1 cellular context compared by ENCODE assay signal in the genomic region with DNA sequence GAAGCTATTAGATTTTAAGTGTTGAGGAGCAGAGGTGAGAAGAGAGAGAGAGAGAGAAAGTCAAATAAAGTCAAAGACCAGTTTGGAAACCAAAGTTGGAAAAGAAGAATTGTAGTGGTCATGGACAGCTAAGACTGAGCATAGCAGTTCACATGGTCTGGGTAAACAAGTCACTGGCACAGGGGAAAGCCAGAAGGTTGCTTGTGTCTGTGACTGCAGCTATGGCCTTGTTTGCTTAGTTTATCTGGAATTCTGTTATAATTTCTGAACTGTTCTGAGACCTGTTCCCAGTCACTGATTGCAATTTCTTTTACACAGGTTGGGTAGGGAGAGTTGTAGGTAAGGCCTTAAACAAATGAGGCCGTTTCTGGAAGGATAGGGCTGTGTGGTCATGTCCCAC.
A peak's percentile ranks its signal among the peaks of the same experiment; 100 is the strongest.
TF ChIP-seq lines count a peak whose summit lies in the region.

No MANE protein-coding gene starts in this region.

TF ChIP-seq in liver, 16 proteins besides CTCF, POLR2A, EP300 and RAD21 (continued from another document):
- TF ChIP-seq, protein P1, sequence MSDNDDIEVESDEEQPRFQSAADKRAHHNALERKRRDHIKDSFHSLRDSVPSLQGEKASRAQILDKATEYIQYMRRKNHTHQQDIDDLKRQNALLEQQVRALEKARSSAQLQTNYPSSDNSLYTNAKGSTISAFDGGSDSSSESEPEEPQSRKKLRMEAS (IDR thresholded peaks at IDR 0.05): no peak
- TF ChIP-seq GABPA (IDR thresholded peaks at IDR 0.05 in 1 of 2, conservative IDR thresholded peaks at IDR 0.05 in 1 of 2) (no peak), HNF4G (IDR thresholded peaks at IDR 0.05) (no peak), FOXA2 (IDR thresholded peaks at IDR 0.05) (peak; percentile 52), YY1 (IDR thresholded peaks at IDR 0.05) (no peak), RXRA (IDR thresholded peaks at IDR 0.05) (peak in 1 of 2 donors; percentile 12), HNF4A (conservative IDR thresholded peaks at IDR 0.05) (peak in 1 of 2 donors; percentile 7), SP1 (IDR thresholded peaks at IDR 0.05) (no peak), TAF1 (conservative IDR thresholded peaks at IDR 0.05) (no peak), EGR1 (IDR thresholded peaks at IDR 0.05; ENCODE audit: low read depth in 2 of 2) (no peak), NR2F2 (IDR thresholded peaks at IDR 0.05) (no peak), FOXA1 (IDR thresholded peaks at IDR 0.05) (no peak)
- TF ChIP-seq, protein P2, sequence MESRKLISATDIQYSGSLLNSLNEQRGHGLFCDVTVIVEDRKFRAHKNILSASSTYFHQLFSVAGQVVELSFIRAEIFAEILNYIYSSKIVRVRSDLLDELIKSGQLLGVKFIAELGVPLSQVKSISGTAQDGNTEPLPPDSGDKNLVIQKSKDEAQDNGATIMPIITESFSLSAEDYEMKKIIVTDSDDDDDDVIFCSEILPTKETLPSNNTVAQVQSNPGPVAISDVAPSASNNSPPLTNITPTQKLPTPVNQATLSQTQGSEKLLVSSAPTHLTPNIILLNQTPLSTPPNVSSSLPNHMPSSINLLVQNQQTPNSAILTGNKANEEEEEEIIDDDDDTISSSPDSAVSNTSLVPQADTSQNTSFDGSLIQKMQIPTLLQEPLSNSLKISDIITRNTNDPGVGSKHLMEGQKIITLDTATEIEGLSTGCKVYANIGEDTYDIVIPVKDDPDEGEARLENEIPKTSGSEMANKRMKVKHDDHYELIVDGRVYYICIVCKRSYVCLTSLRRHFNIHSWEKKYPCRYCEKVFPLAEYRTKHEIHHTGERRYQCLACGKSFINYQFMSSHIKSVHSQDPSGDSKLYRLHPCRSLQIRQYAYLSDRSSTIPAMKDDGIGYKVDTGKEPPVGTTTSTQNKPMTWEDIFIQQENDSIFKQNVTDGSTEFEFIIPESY (IDR thresholded peaks at IDR 0.05): no peak
- TF ChIP-seq, protein P3, sequence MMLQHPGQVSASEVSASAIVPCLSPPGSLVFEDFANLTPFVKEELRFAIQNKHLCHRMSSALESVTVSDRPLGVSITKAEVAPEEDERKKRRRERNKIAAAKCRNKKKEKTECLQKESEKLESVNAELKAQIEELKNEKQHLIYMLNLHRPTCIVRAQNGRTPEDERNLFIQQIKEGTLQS (IDR thresholded peaks at IDR 0.05): no peak
- TF ChIP-seq, protein P4, sequence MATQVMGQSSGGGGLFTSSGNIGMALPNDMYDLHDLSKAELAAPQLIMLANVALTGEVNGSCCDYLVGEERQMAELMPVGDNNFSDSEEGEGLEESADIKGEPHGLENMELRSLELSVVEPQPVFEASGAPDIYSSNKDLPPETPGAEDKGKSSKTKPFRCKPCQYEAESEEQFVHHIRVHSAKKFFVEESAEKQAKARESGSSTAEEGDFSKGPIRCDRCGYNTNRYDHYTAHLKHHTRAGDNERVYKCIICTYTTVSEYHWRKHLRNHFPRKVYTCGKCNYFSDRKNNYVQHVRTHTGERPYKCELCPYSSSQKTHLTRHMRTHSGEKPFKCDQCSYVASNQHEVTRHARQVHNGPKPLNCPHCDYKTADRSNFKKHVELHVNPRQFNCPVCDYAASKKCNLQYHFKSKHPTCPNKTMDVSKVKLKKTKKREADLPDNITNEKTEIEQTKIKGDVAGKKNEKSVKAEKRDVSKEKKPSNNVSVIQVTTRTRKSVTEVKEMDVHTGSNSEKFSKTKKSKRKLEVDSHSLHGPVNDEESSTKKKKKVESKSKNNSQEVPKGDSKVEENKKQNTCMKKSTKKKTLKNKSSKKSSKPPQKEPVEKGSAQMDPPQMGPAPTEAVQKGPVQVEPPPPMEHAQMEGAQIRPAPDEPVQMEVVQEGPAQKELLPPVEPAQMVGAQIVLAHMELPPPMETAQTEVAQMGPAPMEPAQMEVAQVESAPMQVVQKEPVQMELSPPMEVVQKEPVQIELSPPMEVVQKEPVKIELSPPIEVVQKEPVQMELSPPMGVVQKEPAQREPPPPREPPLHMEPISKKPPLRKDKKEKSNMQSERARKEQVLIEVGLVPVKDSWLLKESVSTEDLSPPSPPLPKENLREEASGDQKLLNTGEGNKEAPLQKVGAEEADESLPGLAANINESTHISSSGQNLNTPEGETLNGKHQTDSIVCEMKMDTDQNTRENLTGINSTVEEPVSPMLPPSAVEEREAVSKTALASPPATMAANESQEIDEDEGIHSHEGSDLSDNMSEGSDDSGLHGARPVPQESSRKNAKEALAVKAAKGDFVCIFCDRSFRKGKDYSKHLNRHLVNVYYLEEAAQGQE (IDR thresholded peaks at IDR 0.05): no peak
